ENCODE assay signal across 9 cellular contexts in the genomic region with DNA sequence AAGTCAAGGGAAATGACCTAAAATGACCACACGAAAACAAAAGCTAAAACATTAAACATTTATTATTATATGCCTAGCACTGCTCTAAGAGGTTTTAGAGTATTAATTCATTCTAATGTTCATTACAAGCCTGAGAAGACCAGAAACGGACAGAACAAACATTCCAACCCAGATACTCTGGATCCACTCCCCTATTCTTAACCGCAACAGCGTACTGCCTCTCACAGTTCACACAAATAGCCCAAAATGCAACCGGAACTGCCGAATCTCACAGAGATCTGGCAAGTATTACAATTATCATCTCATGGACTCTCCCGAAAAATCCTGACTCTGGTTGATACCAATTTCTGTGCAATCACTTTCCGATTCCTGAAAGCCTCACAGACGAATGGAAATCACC. TPM values are rescaled to one million over a fixed set of nuclear protein-coding genes. Genes with fewer than 3 reads are reported as not detected.
DNase-seq lines count a peak whose midpoint lies in the region; ATAC-seq and TF ChIP-seq lines count a peak whose summit lies in the region.
"Had no signal": no experiment of that assay in that cellular context is flagged by ENCODE, and none has a peak within 500 bp of the region (broad histone marks: within the 10 kb centered on the region; RNA-seq: fewer than 3 reads in every experiment).

No MANE protein-coding gene starts in this region.

- H3K4me2 ChIP-seq in fibroblast of lung (ENCODE audit: extremely low read depth, insufficient read depth, low read length) (peak overlapping the region; percentile 99), neuronal stem cell (ENCODE audit: insufficient read depth, low read length, poor library complexity, severe bottlenecking) (no peak overlapping the region)

- peaks cover 16% of the 10 kb centered on the region for H3K27me3 Mint-ChIP-seq in activated CD4-positive, alpha-beta T cell treated with anti-CD3 and anti-CD28 coated beads, Interleukin-2, amount 10 ng/mL, durations not matched to agents 7 days and 5 days

- H4K8ac ChIP-seq in neuronal stem cell (ENCODE audit: low read depth, low read length) = no peak overlapping the region

- H3K9me3 Mint-ChIP-seq in activated CD4-positive, alpha-beta T cell treated with anti-CD3 and anti-CD28 coated beads, Interleukin-2, amount 10 ng/mL, durations not matched to agents 7 days and 5 days = peaks cover 30% of the 10 kb centered on the region

- H3K36me3 ChIP-seq in fibroblast of lung (ENCODE audit: control insufficient read depth, insufficient read depth, low read length) (no peaks in the 10 kb centered on the region), gastrocnemius medialis (peaks cover 0 to 8% of the 10 kb centered on the region in 2 donors), neuronal stem cell (replicated peaks in 1 of 2; ENCODE audit: control insufficient read depth in 2 of 2, insufficient read depth in 2 of 2, low read length in 2 of 2) (peaks cover 4% of the 10 kb centered on the region in 2 donors)

- H3K4me3 ChIP-seq in fibroblast of lung (replicated peaks in 1 of 4; ENCODE audit: control extremely low read depth in 1 of 4, insufficient read depth in 1 of 4, low read depth in 3 of 4, low read length in 4 of 4) = peak overlapping the region in 3 of 4 experiments; percentile 85 to 92 (median 90)
- H3K4me3 ChIP-seq in gastrocnemius medialis = peak overlapping the region in 3 of 4 donors; percentile 73 to 95 (median 77)
- H3K4me3 ChIP-seq in neuronal stem cell (ENCODE audit: low read length in 2 of 2) = peak overlapping the region in 1 of 2 donors; percentile 88

- no peak overlapping the region for H2BK120ac ChIP-seq in neuronal stem cell (ENCODE audit: low read depth, low read length)

- no peaks in the 10 kb centered on the region for H4K20me1 ChIP-seq in fibroblast of lung (ENCODE audit: control insufficient read depth, extremely low read depth, insufficient read depth, low read length)

- no peak overlapping the region for H3K18ac ChIP-seq in neuronal stem cell (ENCODE audit: low read length)

- H2AFZ ChIP-seq in fibroblast of lung (ENCODE audit: low read length) (no peak overlapping the region), neuronal stem cell (ENCODE audit: low read length) (no peak overlapping the region)

- peak overlapping the region; percentile 99 for H3K4me3 Mint-ChIP-seq in activated CD4-positive, alpha-beta T cell treated with anti-CD3 and anti-CD28 coated beads, Interleukin-2, amount 10 ng/mL, durations not matched to agents 7 days and 5 days

- in situ Hi-C loops in gastrocnemius medialis (cut with MboI; ENCODE audit: low sequenced_read_pairs in 4 of 4) = no loop called here

- peaks cover 12% of the 10 kb centered on the region for H3K79me2 ChIP-seq in fibroblast of lung (ENCODE audit: control insufficient read depth, insufficient read depth, low read length)

- no peak overlapping the region for H2BK12ac ChIP-seq in neuronal stem cell (ENCODE audit: low read length)

- H2BK5ac ChIP-seq in neuronal stem cell (ENCODE audit: low read length) = no peak overlapping the region

- H3K27ac Mint-ChIP-seq in activated CD4-positive, alpha-beta T cell treated with anti-CD3 and anti-CD28 coated beads, Interleukin-2, amount 10 ng/mL, durations not matched to agents 7 days and 5 days = peak overlapping the region; percentile 72

- H3K4me1 ChIP-seq in fibroblast of lung (ENCODE audit: control insufficient read depth, extremely low read depth, insufficient read depth, low read length) (no peaks in the 10 kb centered on the region), gastrocnemius medialis (peaks cover 7 to 16% of the 10 kb centered on the region in 2 donors), neuronal stem cell (ENCODE audit: control insufficient read depth in 2 of 2, insufficient read depth in 1 of 2, low read depth in 1 of 2, low read length in 2 of 2) (peaks cover 0 to 3% of the 10 kb centered on the region in 2 donors)

- H3K79me1 ChIP-seq in neuronal stem cell (ENCODE audit: low read depth, low read length) = peaks cover 2% of the 10 kb centered on the region

- H3K23ac ChIP-seq in neuronal stem cell (ENCODE audit: low read depth, low read length, poor library complexity) = no peak overlapping the region

- H3K36me3 Mint-ChIP-seq in activated CD4-positive, alpha-beta T cell treated with anti-CD3 and anti-CD28 coated beads, Interleukin-2, amount 10 ng/mL, durations not matched to agents 7 days and 5 days (ENCODE audit: low read depth) = peaks cover 39% of the 10 kb centered on the region

- no peak for TF ChIP-seq POLR2A in gastrocnemius medialis (IDR thresholded peaks at IDR 0.05)

- H2BK15ac ChIP-seq in neuronal stem cell (ENCODE audit: low read length) = no peak overlapping the region

- no peak overlapping the region for H3K9ac ChIP-seq in fibroblast of lung (ENCODE audit: insufficient read depth, low read length)
- no peak overlapping the region for H3K9ac ChIP-seq in neuronal stem cell (ENCODE audit: low read depth, low read length, poor library complexity)

- H3K27me3 ChIP-seq in fibroblast of lung (ENCODE audit: control insufficient read depth, insufficient read depth, low read length) = no peaks in the 10 kb centered on the region
- no peaks in the 10 kb centered on the region for H3K27me3 ChIP-seq in gastrocnemius medialis
- no peaks in the 10 kb centered on the region for H3K27me3 ChIP-seq in neuronal stem cell (ENCODE audit: control insufficient read depth in 3 of 3, insufficient read depth in 3 of 3, low read depth in 1 of 3, low read length in 3 of 3)

- no peak for DNase-seq in activated CD4-positive, alpha-beta T cell treated with anti-CD3 and anti-CD28 coated beads, Interleukin-2, amount 10 ng/mL, durations not matched to agents 7 days and 5 days
- DNase-seq in activated CD4-positive, alpha-beta T cell treated with anti-CD3 and anti-CD28 coated beads for 48 hours = no peak
- DNase-seq in RKO (ENCODE audit: low spot score) (peak; percentile 48), fibroblast of lung (ENCODE audit: low read depth in 2 of 2) (no peak), gastrocnemius medialis (no peak), neuronal stem cell (ENCODE audit: low spot score) (no peak), A172 (ENCODE audit: low spot score) (no peak), NCI-H146 (lab: John Stamatoyannopoulos, UW) (no peak)
- DNase-seq: SIG-M5 had no signal

- intact Hi-C loops in gastrocnemius medialis (cut with DNase I; ENCODE audit: low total_unique reads) = no loop called here

- peaks cover 45% of the 10 kb centered on the region for H3K4me1 Mint-ChIP-seq in activated CD4-positive, alpha-beta T cell treated with anti-CD3 and anti-CD28 coated beads, Interleukin-2, amount 10 ng/mL, durations not matched to agents 7 days and 5 days

- no peak overlapping the region for H2AK5ac ChIP-seq in neuronal stem cell (ENCODE audit: low read depth, low read length)

- H3K27ac ChIP-seq in fibroblast of lung (ENCODE audit: insufficient read depth, low read length) (no peak overlapping the region), gastrocnemius medialis (no peak overlapping the region), neuronal stem cell (replicated peaks; ENCODE audit: low read length) (no peak overlapping the region)

- no peak overlapping the region for H4K91ac ChIP-seq in neuronal stem cell (ENCODE audit: low read depth, low read length, poor library complexity)

- no peak overlapping the region for H3K14ac ChIP-seq in neuronal stem cell (ENCODE audit: low read length)

- no peak for ATAC-seq in gastrocnemius medialis

- CTCF ChIA-PET in activated CD4-positive, alpha-beta T cell treated with anti-CD3 and anti-CD28 coated beads, Interleukin-2, amount 10 ng/mL, durations not matched to agents 7 days and 5 days (lab: Charles Lee) = no interaction called here

- POLR2A ChIA-PET in activated CD4-positive, alpha-beta T cell treated with anti-CD3 and anti-CD28 coated beads, Interleukin-2, amount 10 ng/mL, durations not matched to agents 7 days and 5 days (lab: Charles Lee) = no interaction called here

- H3K9me3 ChIP-seq in fibroblast of lung (ENCODE audit: control insufficient read depth, insufficient read depth, low read depth, low read length) (no peaks in the 10 kb centered on the region), gastrocnemius medialis (peaks cover 1 to 8% (median 3%) of the 10 kb centered on the region in 3 donors), neuronal stem cell (replicated peaks in 1 of 2; ENCODE audit: control insufficient read depth in 2 of 2, insufficient read depth in 1 of 2, low read depth in 1 of 2, low read length in 2 of 2) (peaks cover 6 to 65% of the 10 kb centered on the region in 2 donors)

- TF ChIP-seq CTCF in fibroblast of lung (conservative IDR thresholded peaks at IDR 0.05 in 1 of 2, IDR thresholded peaks at IDR 0.05 in 1 of 2; ENCODE audit: low read depth in 1 of 2, low read length in 2 of 2) (no peak), gastrocnemius medialis (IDR thresholded peaks at IDR 0.05 in 4 of 5, conservative IDR thresholded peaks at IDR 0.05 in 1 of 5) (no peak)

- no peak overlapping the region for H3K4ac ChIP-seq in neuronal stem cell (ENCODE audit: low read length)

- WGBS in neuronal stem cell (ENCODE audit: extremely low coverage in 2 of 2, insufficient read length in 2 of 2, insufficient replicate concordance in 1 of 2), 2 donors = no CpG with 5 or more reads among the region's 9 CpGs

RNA-seq across cellular contexts. Expression of a gene that starts 1.4 kb away (rescaled TPM):
- total RNA-seq in activated CD4-positive, alpha-beta T cell treated with anti-CD3 and anti-CD28 coated beads, Interleukin-2, amount 10 ng/mL, durations not matched to agents 7 days and 5 days = 10 to 100 TPM; 28.3 to 30.5 TPM
- total RNA-seq in fibroblast of lung = 17.2 and 20.8 TPM in 2 replicates
- 8.9 TPM in 2 replicates for polyA plus RNA-seq in fibroblast of lung
- 4.5 and 7.7 TPM in 2 replicates for polyA plus RNA-seq in fibroblast of lung (2012)
- polyA minus RNA-seq in fibroblast of lung (ENCODE audit: low replicate concordance) = 0.89 and 6.0 TPM in 2 replicates
- 1 to 10 TPM; 2.5 to 5.3 (median 4.3) TPM for total RNA-seq in gastrocnemius medialis
- polyA plus RNA-seq in neuronal stem cell (2013, experiment 1 of 2) = 6.4 TPM
- 7.4 TPM for polyA plus RNA-seq in neuronal stem cell (2013, experiment 2 of 2)
- 5.6 and 7.8 TPM in 2 replicates for total RNA-seq in A172 (2014; rRNA removed; shearing (Covaris generic))

RNA-seq across cellular contexts. Expression of a gene that starts 36.1 kb away (rescaled TPM):
- total RNA-seq in activated CD4-positive, alpha-beta T cell treated with anti-CD3 and anti-CD28 coated beads, Interleukin-2, amount 10 ng/mL, durations not matched to agents 7 days and 5 days = 10 to 100 TPM; 24.1 to 24.5 TPM
- total RNA-seq in fibroblast of lung (12.8 and 17.3 TPM in 2 replicates), gastrocnemius medialis (1 to 10 TPM; 1.0 to 8.0 (median 5.4) TPM)
- polyA plus RNA-seq in fibroblast of lung = 10.2 and 14.7 TPM in 2 replicates
- 7.2 and 10.7 TPM in 2 replicates for polyA plus RNA-seq in fibroblast of lung (2012)
- polyA minus RNA-seq in fibroblast of lung (ENCODE audit: low replicate concordance) = 1.9 and 11.9 TPM in 2 replicates
- polyA plus RNA-seq in neuronal stem cell (2013, experiment 1 of 2) = 10.7 TPM
- 11.4 TPM for polyA plus RNA-seq in neuronal stem cell (2013, experiment 2 of 2)
- total RNA-seq in A172 (2014; rRNA removed; shearing (Covaris generic)) = 6.7 and 7.7 TPM in 2 replicates

RNA-seq across cellular contexts. Expression of a gene that starts 57.8 kb away (rescaled TPM):
- total RNA-seq in activated CD4-positive, alpha-beta T cell treated with anti-CD3 and anti-CD28 coated beads, Interleukin-2, amount 10 ng/mL, durations not matched to agents 7 days and 5 days = 1 to 10 TPM; 6.1 to 8.9 TPM
- total RNA-seq in fibroblast of lung (10.5 and 15.7 TPM in 2 replicates), gastrocnemius medialis (1 to 10 TPM; 3.2 to 6.9 (median 4.2) TPM)
- 1.0 and 1.6 TPM in 2 replicates for polyA plus RNA-seq in fibroblast of lung
- polyA plus RNA-seq in fibroblast of lung (2012) = 0.99 and 1.5 TPM in 2 replicates
- 3.4 TPM in 1 of 2 replicates, not detected in the other for polyA minus RNA-seq in fibroblast of lung (ENCODE audit: low replicate concordance)
- 0.93 TPM for polyA plus RNA-seq in neuronal stem cell (2013, experiment 1 of 2)
- 0.83 TPM for polyA plus RNA-seq in neuronal stem cell (2013, experiment 2 of 2)
- 1.1 and 3.7 TPM in 2 replicates for total RNA-seq in A172 (2014; rRNA removed; shearing (Covaris generic))
